7 cellular contexts compared by ENCODE assay signal in the genomic region with DNA sequence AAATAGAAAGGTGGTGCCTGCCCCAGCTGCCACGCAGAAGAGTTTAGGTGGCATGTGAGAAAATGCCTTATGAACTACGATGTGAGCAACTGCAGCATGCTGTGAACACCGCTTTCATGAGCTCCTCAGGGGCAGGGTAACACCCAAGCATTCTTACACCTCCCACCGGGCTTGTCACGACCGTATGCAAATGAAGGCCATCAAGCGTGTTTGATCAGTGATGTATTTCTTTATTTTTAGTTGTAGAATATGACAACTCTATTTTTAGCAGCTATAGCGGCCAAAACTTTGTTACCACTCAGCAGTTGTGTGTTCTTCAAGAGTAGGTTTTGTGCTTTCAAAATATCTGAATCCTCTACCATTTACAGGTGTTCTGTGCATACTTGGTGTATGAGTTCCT. TPM values are rescaled to one million over a fixed set of nuclear protein-coding genes. Genes with fewer than 3 reads are reported as not detected.
A peak's percentile ranks its signal among the peaks of the same experiment; 100 is the strongest.
DNase-seq lines count a peak whose midpoint lies in the region; ATAC-seq and TF ChIP-seq lines count a peak whose summit lies in the region.
"Not testable (repeated sequence)": the region's sequence is repeated elsewhere in the genome, so short reads cannot be mapped to it uniquely, and the experiment has no call there.

No MANE protein-coding gene starts in this region.

- H3K36me3 ChIP-seq in left ventricle myocardium inferior, result not testable (repeated sequence)

- CTCF ChIA-PET in activated B cell treated with CpG ODN at 0.5 μM for 24 hours (lab: Charles Lee), result not testable (repeated sequence)

- H3K27ac ChIP-seq in left ventricle myocardium inferior (replicated peaks), result peak overlapping the region; percentile 75

- DNase-seq in GM12865 (ENCODE audit: low read depth), result peak; percentile 20
- peak; percentile 31 for DNase-seq in activated B cell treated with CpG ODN at 0.5 μM for 24 hours
- not testable (repeated sequence) for DNase-seq in left ventricle myocardium inferior
- peak; percentile 11 for DNase-seq in posterior vena cava (ENCODE audit: low spot score)

- POLR2A ChIA-PET in activated B cell treated with CpG ODN at 0.5 μM for 24 hours (lab: Charles Lee), result interaction anchor here (1.1 kb wide), 1 partner anchor 87 kb away, joined by 5 read pairs; no protein-coding TSS in a partner anchor

- peak overlapping the region; percentile 71 for H3K4me3 Mint-ChIP-seq in activated B cell treated with CpG ODN at 0.5 μM for 24 hours

- TF ChIP-seq CTCF in GM12865 (IDR thresholded peaks at IDR 0.05; ENCODE audit: insufficient read depth, low read depth, low read length, missing control alignments); activated B cell treated with CpG ODN at 0.5 μM for 24 hours (IDR thresholded peaks at IDR 0.05); left ventricle myocardium inferior (IDR thresholded peaks at IDR 0.05; ENCODE audit: borderline replicate concordance): not testable (repeated sequence)

- peaks cover 18% of the 10 kb centered on the region for H3K27me3 Mint-ChIP-seq in activated B cell treated with CpG ODN at 0.5 μM for 24 hours

- H3K4me1 ChIP-seq in left ventricle myocardium inferior, result peaks cover 20% of the 10 kb centered on the region

- peaks cover 38% of the 10 kb centered on the region for H3K4me1 Mint-ChIP-seq in activated B cell treated with CpG ODN at 0.5 μM for 24 hours

- H3K9me3 ChIP-seq in left ventricle myocardium inferior (replicated peaks), result not testable (repeated sequence)

- H3K9me3 Mint-ChIP-seq in activated B cell treated with CpG ODN at 0.5 μM for 24 hours, result not testable (repeated sequence)

- intact Hi-C loops in activated B cell treated with CpG ODN at 0.5 μM for 24 hours (cut with micrococcal nuclease); left ventricle myocardium inferior (cut with micrococcal nuclease); posterior vena cava (cut with DNase I): not testable (repeated sequence)

- not testable (repeated sequence) for H3K36me3 Mint-ChIP-seq in activated B cell treated with CpG ODN at 0.5 μM for 24 hours (ENCODE audit: low read depth)

- ATAC-seq in GM18867 (IDR thresholded peaks at IDR 0.05; ENCODE audit: unreplicated experiment) (peak; percentile 83), HG02981 (IDR thresholded peaks at IDR 0.05; ENCODE audit: unreplicated experiment) (peak; percentile 54), HG03571 (IDR thresholded peaks at IDR 0.05; ENCODE audit: unreplicated experiment) (peak; percentile 65), activated B cell treated with CpG ODN at 0.5 μM for 24 hours (ENCODE audit: low read depth) (peak; percentile 89)

- peak overlapping the region; percentile 59 for H3K27ac Mint-ChIP-seq in activated B cell treated with CpG ODN at 0.5 μM for 24 hours

- not testable (repeated sequence) for H3K4me3 ChIP-seq in GM12865 (ENCODE audit: low read depth, low read length); left ventricle myocardium inferior

- H3K27me3 ChIP-seq in left ventricle myocardium inferior (ENCODE audit: low read depth), result peaks cover 23% of the 10 kb centered on the region

RNA-seq across cellular contexts. Expression of a gene that starts 58.1 kb away (rescaled TPM):
- total RNA-seq in activated B cell treated with CpG ODN at 0.5 μM for 24 hours (not detected in 2 replicates), left ventricle myocardium inferior (2.4 TPM), posterior vena cava (10 to 100 TPM; 16.5 to 38.0 TPM)
